Comparison of ENCODE assay signal across 1 cellular context in the genomic region with DNA sequence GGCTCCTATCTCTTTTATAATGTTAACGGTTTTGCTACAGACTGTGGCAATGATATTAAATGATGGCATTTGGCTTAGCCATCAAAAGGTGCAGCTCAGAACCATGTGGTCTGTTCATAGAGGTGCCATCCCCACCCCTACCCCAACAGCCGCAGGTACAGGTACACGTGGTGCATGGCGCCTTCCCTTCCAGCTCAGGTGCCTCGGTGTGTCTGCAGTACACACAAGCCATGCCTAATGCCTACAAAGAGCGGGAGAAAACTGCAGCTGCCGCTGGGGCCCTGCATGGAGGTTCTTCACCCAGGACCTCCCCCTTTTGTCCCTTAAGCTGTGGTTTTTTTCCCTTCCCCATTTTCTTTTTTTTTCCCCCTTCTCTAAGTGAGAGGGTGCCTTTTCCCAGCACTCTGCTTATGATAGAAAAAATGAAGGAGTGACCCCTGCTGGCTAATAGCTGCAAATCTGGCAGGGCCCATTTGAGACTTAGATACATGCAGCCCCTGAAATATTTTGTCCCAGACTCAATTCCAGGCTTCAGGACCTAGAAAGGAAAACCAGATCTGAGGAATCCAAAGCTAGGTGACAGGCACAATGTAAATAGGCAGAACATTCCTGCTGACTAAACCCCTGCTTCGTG.
TF ChIP-seq lines count a peak whose summit lies in the region.

No MANE protein-coding gene starts in this region.

TF ChIP-seq in IMR-90, 13 proteins besides CTCF, POLR2A, EP300 and RAD21:
- peak; percentile 17; the same call in 1 of the 2 replicates for TF ChIP-seq SMC3 (IDR thresholded peaks at IDR 0.05; ENCODE audit: low read depth, low read length)
- TF ChIP-seq FOS (IDR thresholded peaks at IDR 0.05; ENCODE audit: low read depth, low read length), result no peak
